In genomic region chr4:85039526-85039925, GRCh38 we compare ENCODE assay signal across 15 cellular contexts.
DNase-seq lines count a peak whose midpoint lies in the region; ATAC-seq lines count a peak whose summit lies in the region.
"Had no signal": no experiment of that assay in that cellular context is flagged by ENCODE, and none has a peak within 500 bp of the region (broad histone marks: within the 10 kb centered on the region; RNA-seq: fewer than 3 reads in every experiment).

No MANE protein-coding gene starts in this region.

- ATAC-seq in GM19395 (IDR thresholded peaks at IDR 0.05; ENCODE audit: unreplicated experiment) = no peak

- H3K4me3 ChIP-seq in skeletal muscle satellite cell (ENCODE audit: low read length) = no peak overlapping the region
- H3K4me3 ChIP-seq: lower lobe of right lung, skin epidermis had no signal

- H3K27me3 ChIP-seq in skeletal muscle satellite cell (ENCODE audit: control insufficient read depth, insufficient read depth, low read length) = no peaks in the 10 kb centered on the region

- DNase-seq in H4 (ENCODE audit: low spot score) (peak; percentile 11), RPMI7951 (ENCODE audit: low read depth) (peak; percentile 27), fibroblast of peridontal ligament (ENCODE audit: extremely low read depth) (peak; percentile 90), T1000 (lab: John Stamatoyannopoulos, UW) (no peak), middle frontal gyrus (ENCODE audit: extremely low spot score, low spot score) (no peak)
- DNase-seq: activated naive CD4-positive, alpha-beta T cell; caudate nucleus; CD8-positive, alpha-beta memory T cell; lower lobe of right lung; NCI-H2107; NK-92 treated with Interleukin-12 subunit alpha and Interleukin-12 subunit beta, amount 100 ng/mL, for 24 hours had no signal

- peaks cover 11% of the 10 kb centered on the region for H3K4me1 ChIP-seq in skeletal muscle satellite cell (ENCODE audit: control insufficient read depth, insufficient read depth, low read length)
- H3K4me1 ChIP-seq: lower lobe of right lung had no signal

- peak overlapping the region; percentile 33 for H3K4me2 ChIP-seq in skeletal muscle satellite cell (ENCODE audit: low read length)

- no peaks in the 10 kb centered on the region for H3K9me3 ChIP-seq in skeletal muscle satellite cell (replicated peaks; ENCODE audit: low read length)

- H3K9ac ChIP-seq in skeletal muscle satellite cell (ENCODE audit: low read depth, low read length) = no peak overlapping the region

- H3K36me3 ChIP-seq in skeletal muscle satellite cell (ENCODE audit: insufficient read depth, low read length) = no peaks in the 10 kb centered on the region
- H3K36me3 ChIP-seq: lower lobe of right lung, neutrophil had no signal

Comparison
In these comparisons a context has a peak if more than half of its experiments do, and no peak if none do; other contexts are left out.
1. DNase-seq: peak in H4 (single experiment), RPMI7951 (single experiment) and fibroblast of peridontal ligament (single experiment); none in T1000 (single experiment) and middle frontal gyrus (single experiment).